In genomic region chr5:116632890-116633289, GRCh38 we compare ENCODE assay signal across 20 cellular contexts. TPM values are rescaled to one million over a fixed set of nuclear protein-coding genes. Genes with fewer than 3 reads are reported as not detected.
DNase-seq lines count a peak whose midpoint lies in the region; ATAC-seq, FAIRE-seq and TF ChIP-seq lines count a peak whose summit lies in the region.
"Had no signal": no experiment of that assay in that cellular context is flagged by ENCODE, and none has a peak within 500 bp of the region (broad histone marks: within the 10 kb centered on the region; RNA-seq: fewer than 3 reads in every experiment).

No MANE protein-coding gene starts in this region.

- no peaks in the 10 kb centered on the region for H3K9me2 ChIP-seq in MM.1S (replicated peaks; ENCODE audit: insufficient read depth, low read length)

- no peaks in the 10 kb centered on the region for H4K20me1 ChIP-seq in MM.1S (ENCODE audit: insufficient read depth, low read length)

- H3K4me1 ChIP-seq in MM.1S (ENCODE audit: low read length): no peaks in the 10 kb centered on the region
- H3K4me1 ChIP-seq: heart right ventricle, uterus had no signal

- H3F3A ChIP-seq in MM.1S (ENCODE audit: insufficient read depth, low read length): no peaks in the 10 kb centered on the region

- FAIRE-seq in GM12892 (lab: Jason Lieb, UNC): peak; percentile 27

- no peak overlapping the region for H2AFZ ChIP-seq in MM.1S (ENCODE audit: low read length)

- no peaks in the 10 kb centered on the region for H3K27me3 ChIP-seq in MM.1S (replicated peaks; ENCODE audit: insufficient read depth, low read length)
- H3K27me3 ChIP-seq: heart right ventricle, ovary, SJSA1, uterus had no signal

- no peaks in the 10 kb centered on the region for H3K36me3 ChIP-seq in MM.1S (replicated peaks; ENCODE audit: insufficient read depth, low read length)
- H3K36me3 ChIP-seq: heart right ventricle, ovary, SJSA1, uterus had no signal

- no peak overlapping the region for H3K9ac ChIP-seq in MM.1S (ENCODE audit: low read length)

- TF ChIP-seq CTCF in MM.1S (IDR thresholded peaks at IDR 0.05; ENCODE audit: low read length): no peak

- DNase-seq in GM12892 (ENCODE audit: insufficient read length) (no peak), MM.1S (peak; percentile 29), dermis microvascular lymphatic vessel endothelial cell (ENCODE audit: low read depth in 2 of 2) (peak; percentile 4 to 69)
- DNase-seq in activated CD4-positive, alpha-beta T cell treated with anti-CD3 and anti-CD28 coated beads for 1 hour: no peak
- DNase-seq: caudate nucleus; heart right ventricle; HFFc6; KBM-7; NCI-H1048; NCI-H446; ovary; stimulated activated CD4-positive, alpha-beta T cell treated with anti-CD3 and anti-CD28 coated beads, Interleukin-2, amount 100 ng/mL, for 48 hours; uterus had no signal

- no peak overlapping the region for H3K27ac ChIP-seq in MM.1S (ENCODE audit: low read length)
- H3K27ac ChIP-seq: heart right ventricle, ovary, SJSA1, uterus had no signal

- no peaks in the 10 kb centered on the region for H3K9me3 ChIP-seq in MM.1S (replicated peaks; ENCODE audit: insufficient read depth, low read length)
- H3K9me3 ChIP-seq: heart right ventricle, ovary, SJSA1, uterus had no signal

- no peaks in the 10 kb centered on the region for H3K79me2 ChIP-seq in MM.1S (ENCODE audit: low read length)

- peak; percentile 47 for ATAC-seq in GM21723 (IDR thresholded peaks at IDR 0.05; ENCODE audit: unreplicated experiment)
- no peak for ATAC-seq in GM19351 (IDR thresholded peaks at IDR 0.05; ENCODE audit: unreplicated experiment)
- ATAC-seq in esophagus mucosa: no peak
- ATAC-seq in HG03469 (IDR thresholded peaks at IDR 0.05; ENCODE audit: unreplicated experiment): no peak
- ATAC-seq: heart right ventricle had no signal

- TF ChIP-seq POLR2A in GM12892 (IDR thresholded peaks at IDR 0.05; ENCODE audit: low read depth, low read length): no peak

- no peak overlapping the region for H3K4me2 ChIP-seq in MM.1S (ENCODE audit: low read depth, low read length)

- H3K4me3 ChIP-seq in MM.1S (ENCODE audit: low read length): no peak overlapping the region
- H3K4me3 ChIP-seq: heart right ventricle, lung, ovary, SJSA1, uterus had no signal

RNA-seq across cellular contexts. Expression of gene SEMA6A, which starts 58.3 kb away (rescaled TPM):
- polyA plus RNA-seq in GM12892 (2012; ENCODE audit: missing spikeins): 10.0 TPM
- total RNA-seq in dermis microvascular lymphatic vessel endothelial cell (11.8 and 51.1 TPM in 2 replicates), esophagus mucosa (6.1 TPM)
- total RNA-seq: activated T-helper 2 cell treated with anti-CD3 and anti-CD28 coated beads, Interferon-gamma antibody, Interleukin-2, Interleukin-4, amounts not matched to agents 10 μg/mL and 5 μg/mL and 100 μg/mL, durations not matched to agents 14 hours and 24 hours and 36 hours had no signal

Comparison
In these comparisons a context has a peak if more than half of its experiments do, and no peak if none do; other contexts are left out.
1. DNase-seq: peak in MM.1S (single experiment) and dermis microvascular lymphatic vessel endothelial cell (2 of 2); none in GM12892 (single experiment) and activated CD4-positive, alpha-beta T cell treated with anti-CD3 and anti-CD28 coated beads for 1 hour (single experiment).